In the genomic region with DNA sequence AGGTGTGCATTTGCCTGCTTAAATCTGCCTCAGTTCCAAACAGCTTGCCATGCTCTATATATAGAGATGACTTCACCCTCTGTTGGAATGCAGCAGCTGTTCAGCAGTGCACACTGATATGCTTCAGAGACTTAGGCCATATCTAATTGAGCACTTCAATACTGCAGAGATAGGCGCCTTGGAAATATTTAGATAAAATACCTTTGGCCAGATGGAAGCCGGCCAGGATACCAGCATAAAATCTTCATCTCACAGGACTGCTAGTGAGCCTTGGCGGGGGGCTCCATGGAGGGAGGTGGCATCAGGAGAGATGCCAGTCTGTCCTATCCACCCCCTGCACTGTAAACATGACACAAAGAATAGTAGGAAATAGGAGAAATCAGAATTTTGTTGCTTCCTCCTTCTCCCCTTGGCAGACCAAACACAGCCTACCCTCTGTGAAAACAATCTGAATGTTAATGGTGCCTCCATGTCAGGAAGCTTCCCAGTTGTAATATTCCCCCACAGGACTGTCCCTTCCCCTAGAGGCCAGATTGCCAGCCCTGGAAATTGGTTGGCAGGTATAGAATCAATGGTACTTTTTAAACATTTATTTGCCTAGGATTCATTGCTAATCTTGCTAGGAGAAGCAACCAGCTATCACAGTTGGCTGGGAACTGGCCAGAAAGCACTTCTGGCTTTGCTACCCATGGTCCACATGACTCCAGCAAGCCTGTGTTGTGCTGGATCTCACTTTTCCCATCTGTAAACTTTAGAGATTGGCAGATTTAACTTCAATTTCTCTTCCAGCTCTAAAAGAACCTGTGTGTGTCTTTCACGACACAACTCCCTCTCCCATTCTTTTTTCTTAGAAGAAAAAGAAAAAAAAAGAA, we compare ENCODE assay signal across 8 cellular contexts.
DNase-seq lines count a peak whose midpoint lies in the region; ATAC-seq and TF ChIP-seq lines count a peak whose summit lies in the region.

No MANE protein-coding gene starts in this region.

- H3K4me1 ChIP-seq in mesodermal cell (ENCODE audit: control insufficient read depth, insufficient read depth, low read length, poor library complexity, severe bottlenecking): peaks cover 17% of the 10 kb centered on the region

- no peak overlapping the region for H3K4me3 ChIP-seq in choroid plexus epithelial cell (ENCODE audit: low read depth, low read length)
- no peak overlapping the region for H3K4me3 ChIP-seq in mesodermal cell (ENCODE audit: extremely low read depth, insufficient read depth, low read length, poor library complexity, severe bottlenecking)

- POLR2A ChIA-PET in CD4-positive, alpha-beta T cell (lab: Charles Lee): interaction anchor here (1.6 kb wide), 1 partner anchor 961 kb away, joined by 3 read pairs; no protein-coding TSS in a partner anchor

- no peaks in the 10 kb centered on the region for H3K27me3 ChIP-seq in CD4-positive, alpha-beta T cell (ENCODE audit: control insufficient read depth, insufficient read depth, low read length)

- no peaks in the 10 kb centered on the region for H3K27me3 Mint-ChIP-seq in CD4-positive, alpha-beta T cell
- no peaks in the 10 kb centered on the region for H3K27me3 Mint-ChIP-seq in activated naive CD8-positive, alpha-beta T cell treated with anti-CD3 and anti-CD28 coated beads for 36 hours

- H3K36me3 ChIP-seq in mesodermal cell (ENCODE audit: control insufficient read depth, insufficient read depth, low read length): no peaks in the 10 kb centered on the region

- no peaks in the 10 kb centered on the region for H3K9me3 ChIP-seq in mesodermal cell (ENCODE audit: control insufficient read depth, low read length)
- H3K9me3 ChIP-seq in CD4-positive, alpha-beta T cell (ENCODE audit: control insufficient read depth, low read length): no peaks in the 10 kb centered on the region

- 80% methylated on average over 1 of the region's 4 CpGs; no CpG with 5 or more reads in 1 of the 2 experiments for WGBS in mesodermal cell (ENCODE audit: insufficient coverage in 2 of 2), 2 experiments

- H3K27ac ChIP-seq in mesodermal cell (ENCODE audit: low read depth, low read length, severe bottlenecking): peak overlapping the region; percentile 39
- H3K27ac ChIP-seq in CD4-positive, alpha-beta T cell (ENCODE audit: low read depth, low read length): no peak overlapping the region

- ATAC-seq in CD4-positive, alpha-beta T cell (ENCODE audit: poor library complexity): no peak
- no peak for ATAC-seq in stimulated activated naive CD8-positive, alpha-beta T cell treated with anti-CD3 and anti-CD28 coated beads, Interleukin-15, Interleukin-2, amounts not matched to agents 100 U/mL and 50 U/mL, for 24 hours

- TF ChIP-seq CTCF in choroid plexus epithelial cell (conservative IDR thresholded peaks at IDR 0.05; ENCODE audit: low read depth, low read length): no peak
- no peak for TF ChIP-seq CTCF in CD4-positive, alpha-beta T cell (IDR thresholded peaks at IDR 0.05)

- peak; percentile 56 for DNase-seq in AG08396 (ENCODE audit: low spot score)
- peak; percentile 7 for DNase-seq in NAMALWA (ENCODE audit: low spot score)
- DNase-seq in choroid plexus epithelial cell (ENCODE audit: low read depth): peak; percentile 88
- no peak for DNase-seq in CD4-positive, alpha-beta T cell
- no peak for DNase-seq in activated naive CD8-positive, alpha-beta T cell treated with anti-CD3 and anti-CD28 coated beads for 36 hours
- DNase-seq in SKM-1 (lab: John Stamatoyannopoulos, UW; ENCODE audit: unreplicated experiment): no peak
- DNase-seq in stimulated activated naive CD8-positive, alpha-beta T cell treated with anti-CD3 and anti-CD28 coated beads, Interleukin-15, Interleukin-2, amounts not matched to agents 100 U/mL and 50 U/mL, for 24 hours: no peak

- CTCF ChIA-PET in CD4-positive, alpha-beta T cell (lab: Charles Lee): no interaction called here

- intact Hi-C loops in CD4-positive, alpha-beta T cell (cut with DNase I, micrococcal nuclease): loop anchor here (5.0 to 10.0 kb wide), 2 partner anchors 956 to 1273 kb away; no protein-coding TSS in a partner anchor

- no peaks in the 10 kb centered on the region for H3K9me3 Mint-ChIP-seq in CD4-positive, alpha-beta T cell
- H3K9me3 Mint-ChIP-seq in activated naive CD8-positive, alpha-beta T cell treated with anti-CD3 and anti-CD28 coated beads for 36 hours: no peaks in the 10 kb centered on the region

- no peak overlapping the region for H3K27ac Mint-ChIP-seq in CD4-positive, alpha-beta T cell
- H3K27ac Mint-ChIP-seq in activated naive CD8-positive, alpha-beta T cell treated with anti-CD3 and anti-CD28 coated beads for 36 hours: no peak overlapping the region

- H3K36me3 Mint-ChIP-seq in CD4-positive, alpha-beta T cell (ENCODE audit: low read depth): no peaks in the 10 kb centered on the region
- H3K36me3 Mint-ChIP-seq in activated naive CD8-positive, alpha-beta T cell treated with anti-CD3 and anti-CD28 coated beads for 36 hours: no peaks in the 10 kb centered on the region

- H3K4me1 Mint-ChIP-seq in CD4-positive, alpha-beta T cell (ENCODE audit: low read depth): no peaks in the 10 kb centered on the region
- no peaks in the 10 kb centered on the region for H3K4me1 Mint-ChIP-seq in activated naive CD8-positive, alpha-beta T cell treated with anti-CD3 and anti-CD28 coated beads for 36 hours

- no peak overlapping the region for H3K4me3 Mint-ChIP-seq in CD4-positive, alpha-beta T cell
- no peak overlapping the region for H3K4me3 Mint-ChIP-seq in activated naive CD8-positive, alpha-beta T cell treated with anti-CD3 and anti-CD28 coated beads for 36 hours

Comparison
In these comparisons a context has a peak if more than half of its experiments do, and no peak if none do; other contexts are left out.
1. DNase-seq: peak in AG08396 (single experiment), NAMALWA (single experiment) and choroid plexus epithelial cell (single experiment); none in CD4-positive, alpha-beta T cell (0 of 10), activated naive CD8-positive, alpha-beta T cell treated with anti-CD3 and anti-CD28 coated beads for 36 hours (single experiment), SKM-1 (single experiment) and stimulated activated naive CD8-positive, alpha-beta T cell treated with anti-CD3 and anti-CD28 coated beads, Interleukin-15, Interleukin-2, amounts not matched to agents 100 U/mL and 50 U/mL, for 24 hours (single experiment).